Comparison of ENCODE assay signal across 17 cellular contexts in the genomic region with DNA sequence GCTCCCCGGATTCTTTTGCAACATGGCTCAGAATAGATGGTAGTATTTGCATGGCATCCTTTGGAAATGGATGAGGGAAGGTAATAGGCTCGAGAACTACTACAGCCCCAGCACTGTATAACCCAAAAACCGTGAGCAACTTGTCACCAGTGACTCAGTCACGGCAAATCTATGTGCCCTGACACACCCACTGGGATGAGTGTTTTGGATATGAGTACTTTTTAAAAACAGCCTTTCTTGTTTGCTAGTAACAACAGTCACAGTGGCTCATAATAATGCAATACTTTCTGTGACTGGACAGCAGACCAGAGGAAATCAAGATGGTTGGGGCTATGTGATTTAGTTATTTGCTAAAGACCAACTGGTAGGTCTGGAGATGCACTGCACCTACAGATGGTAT.
"Had no signal": no experiment of that assay in that cellular context is flagged by ENCODE, and none has a peak within 500 bp of the region (broad histone marks: within the 10 kb centered on the region; RNA-seq: fewer than 3 reads in every experiment).

No MANE protein-coding gene starts in this region.

- H3K4me1 Mint-ChIP-seq: activated CD4-positive, alpha-beta T cell treated with anti-CD3 and anti-CD28 coated beads, Interleukin-2, amount 10 ng/mL, durations not matched to agents 24 days and 14 days; activated naive CD8-positive, alpha-beta T cell treated with anti-CD3 and anti-CD28 coated beads, Interleukin-2, amount 10 ng/mL, durations not matched to agents 7 days and 5 days; stimulated activated naive CD8-positive, alpha-beta T cell treated with anti-CD3 and anti-CD28 coated beads, Interleukin-15, amount 100 ng/mL, for 72 hours; T-helper 17 cell had no signal

- H3K36me3 ChIP-seq: brain microvascular endothelial cell, gastrocnemius medialis, lower lobe of right lung, ovary, right lobe of liver had no signal

- H3K27ac ChIP-seq: brain microvascular endothelial cell, gastrocnemius medialis, heart right ventricle, lower lobe of right lung, ovary, right lobe of liver, upper lobe of left lung had no signal

- ATAC-seq: gastrocnemius medialis; heart right ventricle; left colon; lower lobe of right lung; right lobe of liver; stimulated activated naive CD8-positive, alpha-beta T cell treated with anti-CD3 and anti-CD28 coated beads, Interleukin-15, amount 100 ng/mL, for 72 hours; T-helper 17 cell had no signal

- H3K4me3 ChIP-seq: gastrocnemius medialis, heart right ventricle, lower lobe of right lung, ovary, right lobe of liver, upper lobe of left lung had no signal

- DNase-seq: activated CD4-positive, alpha-beta T cell treated with anti-CD3 and anti-CD28 coated beads, Interleukin-2, amount 10 ng/mL, durations not matched to agents 24 days and 14 days; activated CD4-positive, CD25-positive, alpha-beta regulatory T cell; activated CD8-positive, alpha-beta memory T cell treated with anti-CD3 and anti-CD28 coated beads for 24 hours; activated naive CD4-positive, alpha-beta T cell; activated naive CD8-positive, alpha-beta T cell treated with anti-CD3 and anti-CD28 coated beads, Interleukin-2, amount 10 ng/mL, durations not matched to agents 7 days and 5 days; anterior cingulate cortex; brain microvascular endothelial cell; gastrocnemius medialis; heart right ventricle; left colon; lower lobe of right lung; ovary; right lobe of liver; stimulated activated naive CD8-positive, alpha-beta T cell treated with anti-CD3 and anti-CD28 coated beads, Interleukin-15, amount 100 ng/mL, for 72 hours; T-helper 17 cell; upper lobe of left lung had no signal

- H3K4me3 Mint-ChIP-seq: activated CD4-positive, alpha-beta T cell treated with anti-CD3 and anti-CD28 coated beads, Interleukin-2, amount 10 ng/mL, durations not matched to agents 24 days and 14 days; activated naive CD8-positive, alpha-beta T cell treated with anti-CD3 and anti-CD28 coated beads, Interleukin-2, amount 10 ng/mL, durations not matched to agents 7 days and 5 days; neural crest cell; stimulated activated naive CD8-positive, alpha-beta T cell treated with anti-CD3 and anti-CD28 coated beads, Interleukin-15, amount 100 ng/mL, for 72 hours; T-helper 17 cell had no signal

- H3K9me3 Mint-ChIP-seq: activated CD4-positive, alpha-beta T cell treated with anti-CD3 and anti-CD28 coated beads, Interleukin-2, amount 10 ng/mL, durations not matched to agents 24 days and 14 days had no signal

- H3K27me3 ChIP-seq: brain microvascular endothelial cell, gastrocnemius medialis, heart right ventricle, ovary, right lobe of liver, upper lobe of left lung had no signal

- H3K4me1 ChIP-seq: gastrocnemius medialis, heart right ventricle, lower lobe of right lung, upper lobe of left lung had no signal

- H3K9me3 ChIP-seq: gastrocnemius medialis, ovary, right lobe of liver had no signal

- H3K27ac Mint-ChIP-seq: activated CD4-positive, alpha-beta T cell treated with anti-CD3 and anti-CD28 coated beads, Interleukin-2, amount 10 ng/mL, durations not matched to agents 24 days and 14 days; activated naive CD8-positive, alpha-beta T cell treated with anti-CD3 and anti-CD28 coated beads, Interleukin-2, amount 10 ng/mL, durations not matched to agents 7 days and 5 days; stimulated activated naive CD8-positive, alpha-beta T cell treated with anti-CD3 and anti-CD28 coated beads, Interleukin-15, amount 100 ng/mL, for 72 hours; T-helper 17 cell had no signal

- H3K27me3 Mint-ChIP-seq: activated CD4-positive, alpha-beta T cell treated with anti-CD3 and anti-CD28 coated beads, Interleukin-2, amount 10 ng/mL, durations not matched to agents 24 days and 14 days; activated naive CD8-positive, alpha-beta T cell treated with anti-CD3 and anti-CD28 coated beads, Interleukin-2, amount 10 ng/mL, durations not matched to agents 7 days and 5 days; stimulated activated naive CD8-positive, alpha-beta T cell treated with anti-CD3 and anti-CD28 coated beads, Interleukin-15, amount 100 ng/mL, for 72 hours; T-helper 17 cell had no signal
